22 cellular contexts compared by ENCODE assay signal in genomic region chr2:85864654-85865053, GRCh38.
"Had no signal": no experiment of that assay in that cellular context is flagged by ENCODE, and none has a peak within 500 bp of the region (broad histone marks: within the 10 kb centered on the region; RNA-seq: fewer than 3 reads in every experiment).

No MANE protein-coding gene starts in this region.

- H3K9me3 ChIP-seq: body of pancreas, lower lobe of right lung, sigmoid colon, tibial artery had no signal

- H3K4me1 ChIP-seq: foreskin keratinocyte, tibial artery had no signal

- H3K27me3 ChIP-seq: body of pancreas, cardiac muscle cell, foreskin keratinocyte, sigmoid colon, tibial artery had no signal

- H3K4me3 ChIP-seq: body of pancreas, cardiac muscle cell, lower lobe of right lung, sigmoid colon, smooth muscle cell, tibial artery had no signal

- H3K27me3 Mint-ChIP-seq: activated CD4-positive, alpha-beta T cell treated with anti-CD3 and anti-CD28 coated beads for 36 hours; activated naive CD4-positive, alpha-beta T cell treated with anti-CD3 and anti-CD28 coated beads, Interleukin-2, amount 50 U/mL, for 24 hours; natural killer cell treated with Interleukin-12 subunit alpha and Interleukin-12 subunit beta and Interleukin-15 and Interleukin-18, amount 100 ng/mL, for 72 hours; progenitor cell of endocrine pancreas; stimulated activated naive CD8-positive, alpha-beta T cell treated with anti-CD3 and anti-CD28 coated beads, Interleukin-15, Interleukin-2, amounts not matched to agents 100 ng/mL and 50 ng/mL, for 24 hours had no signal

- H3K36me3 Mint-ChIP-seq: natural killer cell treated with Interleukin-12 subunit alpha and Interleukin-12 subunit beta and Interleukin-15 and Interleukin-18, amount 100 ng/mL, for 72 hours had no signal

- H3K36me3 ChIP-seq: cardiac muscle cell, sigmoid colon had no signal

- FAIRE-seq: TTC549 had no signal

- H3K27ac Mint-ChIP-seq: activated CD4-positive, alpha-beta T cell treated with anti-CD3 and anti-CD28 coated beads for 36 hours; progenitor cell of endocrine pancreas; stimulated activated naive CD8-positive, alpha-beta T cell treated with anti-CD3 and anti-CD28 coated beads, Interleukin-15, Interleukin-2, amounts not matched to agents 100 ng/mL and 50 ng/mL, for 24 hours; T-helper 2 cell treated with Interferon-gamma antibody and Interleukin-4, amounts not matched to agents 5 μg/mL and 100 μg/mL, for 36 hours had no signal

- H3K4me3 Mint-ChIP-seq: activated CD4-positive, alpha-beta T cell treated with anti-CD3 and anti-CD28 coated beads for 36 hours; immature natural killer cell; stimulated activated naive CD8-positive, alpha-beta T cell treated with anti-CD3 and anti-CD28 coated beads, Interleukin-15, Interleukin-2, amounts not matched to agents 100 ng/mL and 50 ng/mL, for 24 hours; T-helper 2 cell treated with Interferon-gamma antibody and Interleukin-4, amounts not matched to agents 5 μg/mL and 100 μg/mL, for 36 hours had no signal

- DNase-seq: activated CD4-positive, alpha-beta T cell treated with anti-CD3 and anti-CD28 coated beads for 36 hours; activated CD4-positive, alpha-beta T cell treated with anti-CD3 and anti-CD28 coated beads, Interleukin-2, amount 50 U/mL, for 4 hours; activated gamma-delta T cell; anterior cingulate cortex; body of pancreas; effector CD4-positive, alpha-beta T cell; foreskin keratinocyte; immature natural killer cell; lower lobe of right lung; retina; sigmoid colon; stimulated activated CD4-positive, alpha-beta T cell treated with anti-CD3 and anti-CD28 coated beads, Interleukin-2, amount 100 ng/mL, for 48 hours; tibial artery had no signal

- H3K27ac ChIP-seq: body of pancreas, cardiac muscle cell, foreskin keratinocyte, lower lobe of right lung, tibial artery had no signal

- ATAC-seq: body of pancreas, left lobe of liver, lower lobe of right lung had no signal

- H3K9me3 Mint-ChIP-seq: activated naive CD4-positive, alpha-beta T cell treated with anti-CD3 and anti-CD28 coated beads, Interleukin-2, amount 50 U/mL, for 24 hours; immature natural killer cell; natural killer cell treated with Interleukin-12 subunit alpha and Interleukin-12 subunit beta and Interleukin-15 and Interleukin-18, amount 100 ng/mL, for 72 hours; stimulated activated naive CD8-positive, alpha-beta T cell treated with anti-CD3 and anti-CD28 coated beads, Interleukin-15, Interleukin-2, amounts not matched to agents 100 ng/mL and 50 ng/mL, for 24 hours; T-helper 2 cell treated with Interferon-gamma antibody and Interleukin-4, amounts not matched to agents 5 μg/mL and 100 μg/mL, for 36 hours had no signal
